Comparison of ENCODE assay signal across 8 cellular contexts in genomic region chr3:136862953-136863352, GRCh38. TPM values are rescaled to one million over a fixed set of nuclear protein-coding genes. Genes with fewer than 3 reads are reported as not detected.
A peak's percentile ranks its signal among the peaks of the same experiment; 100 is the strongest.
DNase-seq lines count a peak whose midpoint lies in the region; ATAC-seq and TF ChIP-seq lines count a peak whose summit lies in the region.

No MANE protein-coding gene starts in this region.

- peaks cover 0 to 6% (median 0%) of the 10 kb centered on the region in 9 donors for H3K36me3 ChIP-seq in heart right ventricle
- peaks cover 0 to 2% of the 10 kb centered on the region in 2 donors for H3K36me3 ChIP-seq in ascending aorta
- H3K36me3 ChIP-seq in lung (ENCODE audit: control insufficient read depth in 2 of 2, insufficient read depth in 2 of 2, low read length in 2 of 2): no peaks in the 10 kb centered on the region
- H3K36me3 ChIP-seq in uterus: no peaks in the 10 kb centered on the region

- intact Hi-C loops in heart right ventricle (cut with DNase I): loop anchor here in 7 of 10 donors (1.0 to 10.0 kb wide), 10 partner anchors 44 to 152 kb away; partner anchors contain the start of genes STAG1 (in 4 of the 7) and SLC35G2 (in 3 of the 7)
- intact Hi-C loops in Right ventricle myocardium inferior (cut with DNase I): loop anchor here (2.0 to 5.0 kb wide), 2 partner anchors 46 to 110 kb away; partner anchors contain the start of genes SLC35G2 and STAG1
- intact Hi-C loops in ascending aorta (cut with DNase I): loop anchor here (1.0 to 10.0 kb wide), 8 partner anchors 45 to 898 kb away; partner anchors contain the start of genes MSL2, PCCB, PPP2R3A and STAG1
- intact Hi-C loops in uterus (cut with DNase I; ENCODE audit: low total_unique reads): no loop called here

- 1 to 2% methylated on average over 12 of the region's 12 CpGs for WGBS in heart right ventricle, 2 donors
- WGBS in lung, 2 donors: 1% methylated on average over 12 of the region's 12 CpGs

- H3K4me3 ChIP-seq in heart right ventricle (peak overlapping the region; percentile 58 to 98 (median 93)), ascending aorta (peak overlapping the region; percentile 78 to 85), lung (peak overlapping the region; percentile 80), uterus (peak overlapping the region; percentile 73 to 99)

- ATAC-seq in heart right ventricle (no peak), Right ventricle myocardium inferior (no peak), lung (ENCODE audit: insufficient read depth, low FRiP score) (no peak), GM18505 (IDR thresholded peaks at IDR 0.05; ENCODE audit: unreplicated experiment) (no peak)

- DNase-seq in heart right ventricle (no peak), Right ventricle myocardium inferior (ENCODE audit: missing footprints) (no peak), ascending aorta (ENCODE audit: low spot score in 2 of 2) (no peak), lung (ENCODE audit: low spot score) (no peak), uterus (no peak), HPDE6-E6E7 (ENCODE audit: extremely low spot score) (no peak), GM19240 (ENCODE audit: insufficient read length, low spot score) (no peak)

- no peak for TF ChIP-seq CTCF in heart right ventricle (IDR thresholded peaks at IDR 0.05)
- no peak for TF ChIP-seq CTCF in ascending aorta (IDR thresholded peaks at IDR 0.05)
- TF ChIP-seq CTCF in lung (IDR thresholded peaks at IDR 0.05; ENCODE audit: control extremely low read depth, extremely low read depth): no peak
- no peak for TF ChIP-seq CTCF in uterus (IDR thresholded peaks at IDR 0.05)

- no peak for TF ChIP-seq POLR2A in uterus (IDR thresholded peaks at IDR 0.05)
- no peak for TF ChIP-seq POLR2A in GM18505 (IDR thresholded peaks at IDR 0.05; ENCODE audit: borderline replicate concordance, extremely low read depth, insufficient read depth, insufficient read length)

- H3K27ac ChIP-seq in heart right ventricle (peak overlapping the region in 9 of 10 donors; percentile 81 to 97 (median 94)), ascending aorta (peak overlapping the region; percentile 91 to 92), lung (ENCODE audit: low read depth in 1 of 2, low read length in 1 of 2) (peak overlapping the region; percentile 84 to 97), uterus (peak overlapping the region; percentile 91 to 96)

- H3K9me3 ChIP-seq in heart right ventricle (no peaks in the 10 kb centered on the region), ascending aorta (no peaks in the 10 kb centered on the region), lung (ENCODE audit: control insufficient read depth in 2 of 2, insufficient read depth in 1 of 2, low read length in 1 of 2) (no peaks in the 10 kb centered on the region), uterus (no peaks in the 10 kb centered on the region)

- no peaks in the 10 kb centered on the region for H3K27me3 ChIP-seq in heart right ventricle
- no peaks in the 10 kb centered on the region for H3K27me3 ChIP-seq in ascending aorta
- no peaks in the 10 kb centered on the region for H3K27me3 ChIP-seq in lung (ENCODE audit: control insufficient read depth, insufficient read depth)
- H3K27me3 ChIP-seq in uterus: no peaks in the 10 kb centered on the region

- H3K4me1 ChIP-seq in heart right ventricle: peaks cover 0 to 53% (median 31%) of the 10 kb centered on the region in 9 donors
- H3K4me1 ChIP-seq in ascending aorta: peaks cover 0 to 9% of the 10 kb centered on the region in 2 donors
- H3K4me1 ChIP-seq in lung (ENCODE audit: control insufficient read depth in 2 of 2, insufficient read depth in 2 of 2, low read length in 2 of 2): peaks cover 2 to 3% of the 10 kb centered on the region in 2 donors
- no peaks in the 10 kb centered on the region for H3K4me1 ChIP-seq in uterus

RNA-seq across cellular contexts. Expression of gene NCK1, which starts 0.9 kb away (rescaled TPM):
- 10 to 100 TPM; 17.0 to 31.8 (median 23.0) TPM for total RNA-seq in heart right ventricle
- polyA plus RNA-seq in heart right ventricle: 10 to 100 TPM in 1 of 2 donors, 1 to 10 TPM in 1; 7.6 to 13.6 TPM
- 25.0 TPM for total RNA-seq in Right ventricle myocardium inferior
- total RNA-seq in ascending aorta: 45.6 TPM
- 10 to 100 TPM; 30.9 to 68.0 TPM for total RNA-seq in lung
- 10 to 100 TPM; 11.3 to 29.6 TPM for polyA plus RNA-seq in lung
- total RNA-seq in uterus: 10 to 100 TPM; 48.4 to 85.3 (median 60.2) TPM

RNA-seq across cellular contexts. Expression of gene SLC35G2, which starts 44.0 kb away (rescaled TPM):
- total RNA-seq in heart right ventricle: 1 to 10 TPM; 1.7 to 5.1 (median 2.4) TPM
- 1 to 10 TPM; 4.3 to 5.6 TPM for polyA plus RNA-seq in heart right ventricle
- total RNA-seq in Right ventricle myocardium inferior: 2.1 TPM
- 10.0 TPM for total RNA-seq in ascending aorta
- total RNA-seq in lung: 1 to 10 TPM; 4.8 to 9.1 TPM
- 1 to 10 TPM; 3.6 to 6.6 TPM for polyA plus RNA-seq in lung
- total RNA-seq in uterus: 10 to 100 TPM in 3 of 4 donors, 1 to 10 TPM in 1; 9.1 to 13.2 (median 11.8) TPM
